ENCODE assay signal across 10 cellular contexts in genomic region chr11:65308281-65308891, GRCh38. TPM values are rescaled to one million over a fixed set of nuclear protein-coding genes. Genes with fewer than 3 reads are reported as not detected.
DNase-seq lines count a peak whose midpoint lies in the region; ATAC-seq, FAIRE-seq and TF ChIP-seq lines count a peak whose summit lies in the region.
"Had no signal": no experiment of that assay in that cellular context is flagged by ENCODE, and none has a peak within 500 bp of the region (broad histone marks: within the 10 kb centered on the region; RNA-seq: fewer than 3 reads in every experiment).

No MANE protein-coding gene starts in this region.

- H2BK15ac ChIP-seq in H1 (ENCODE audit: low read length), result no peak overlapping the region

- H3K4me3 ChIP-seq in mammary epithelial cell (replicated peaks in 1 of 3; ENCODE audit: insufficient read depth in 1 of 3, low read depth in 2 of 3, low read length in 3 of 3), result no peak overlapping the region
- no peak overlapping the region for H3K4me3 ChIP-seq in H1 (ENCODE audit: extremely low read depth in 1 of 4, insufficient read depth in 2 of 4, low read depth in 3 of 4, low read length in 4 of 4)
- H3K4me3 ChIP-seq in mucosa of rectum (ENCODE audit: low read length in 2 of 2), result no peak overlapping the region
- no peak overlapping the region for H3K4me3 ChIP-seq in urinary bladder (ENCODE audit: low read depth, low read length)
- no peak overlapping the region for H3K4me3 ChIP-seq in esophagus squamous epithelium

- peaks cover 4% of the 10 kb centered on the region; the same call in 1 of the 2 replicates for H3K23me2 ChIP-seq in H1 (ENCODE audit: low read depth, low read length)

- no peak overlapping the region for H4K91ac ChIP-seq in H1 (replicated peaks; ENCODE audit: insufficient read length, low read length)

- H3K79me2 ChIP-seq in mammary epithelial cell (ENCODE audit: insufficient read depth, low read length) (no peaks in the 10 kb centered on the region), H1 (ENCODE audit: control insufficient read depth in 1 of 2, insufficient read depth in 2 of 2, low read length in 2 of 2) (no peaks in the 10 kb centered on the region)

- H2AK5ac ChIP-seq in H1 (ENCODE audit: low read depth, low read length), result no peak overlapping the region

- H2AFZ ChIP-seq in mammary epithelial cell (ENCODE audit: low read depth, low read length) (no peak overlapping the region), H1 (ENCODE audit: low read length) (no peak overlapping the region)

- 16% methylated on average over 5 of the region's 7 CpGs for WGBS in mammary epithelial cell (ENCODE audit: low coverage, missing lambda C conversion rate)
- 72% methylated on average over 6 of the region's 7 CpGs; no CpG with 5 or more reads in 1 of the 2 experiments for WGBS in H1 (ENCODE audit: extremely low coverage in 1 of 2, insufficient coverage in 1 of 2, insufficient read length in 1 of 2, insufficient replicate concordance in 2 of 2, low coverage in 1 of 2, low lambda C conversion rate in 2 of 2, missing lambda C conversion rate in 1 of 2), 2 experiments
- 47% methylated on average over 7 of the region's 7 CpGs for WGBS in urinary bladder
- 20 to 36% methylated on average over 1 to 4 of the region's 7 CpGs for WGBS in esophagus squamous epithelium, 2 donors

- no peak overlapping the region for H3K4ac ChIP-seq in H1 (replicated peaks; ENCODE audit: insufficient read length, low read depth, low read length)

- BruUV-seq in MCF 10A (replicated peaks; lab: Mats Ljungman, UMichigan) (no TSS peak), mammary epithelial cell (replicated peaks; lab: Mats Ljungman, UMichigan) (no TSS peak)

- in situ Hi-C loops in mammary epithelial cell (cut with MboI; ENCODE audit: low sequenced_read_pairs in 2 of 2), result no loop called here

- H3K27ac ChIP-seq in mammary epithelial cell (ENCODE audit: insufficient read depth, low read depth, low read length) (no peak overlapping the region), H1 (ENCODE audit: low read depth, low read length) (no peak overlapping the region), mucosa of rectum (ENCODE audit: low read depth in 2 of 2, low read length in 2 of 2) (peak overlapping the region; percentile 5 to 16), urinary bladder (ENCODE audit: low read depth) (peak overlapping the region; percentile 60), esophagus squamous epithelium (peak overlapping the region in 2 of 4 donors; percentile 21 to 72)

- no peak overlapping the region for H3K18ac ChIP-seq in H1 (ENCODE audit: extremely low read depth, low read length)

- no peak overlapping the region for H4K5ac ChIP-seq in H1 (ENCODE audit: insufficient read length, low read depth, low read length)

- H2BK120ac ChIP-seq in H1 (replicated peaks; ENCODE audit: low read depth, low read length), result no peak overlapping the region

- ATAC-seq in HG02798 (IDR thresholded peaks at IDR 0.05; ENCODE audit: poor library complexity, unreplicated experiment), result no peak

- no peak for FAIRE-seq in H1 (lab: Jason Lieb, UNC)

- no peak overlapping the region for H3K56ac ChIP-seq in H1 (replicated peaks; ENCODE audit: insufficient read length, low read depth, low read length)

- H3K9me3 Mint-ChIP-seq in MCF 10A (ENCODE audit: unreplicated experiment), result no peaks in the 10 kb centered on the region

- H3K27me3 ChIP-seq in mammary epithelial cell (ENCODE audit: insufficient read depth, low read length) (no peaks in the 10 kb centered on the region), H1 (replicated peaks in 1 of 4; ENCODE audit: control insufficient read depth in 3 of 4, extremely low read depth in 1 of 4, insufficient read depth in 3 of 4, low read length in 3 of 4) (peaks cover 0 to 6% (median 4%) of the 10 kb centered on the region in 4 experiments; a peak in 4 of 7 replicates), mucosa of rectum (ENCODE audit: control insufficient read depth in 2 of 2, insufficient read depth in 2 of 2, low read length in 2 of 2) (no peaks in the 10 kb centered on the region), esophagus squamous epithelium (peaks cover 0 to 3% (median 0%) of the 10 kb centered on the region in 4 donors)

- H3K79me1 ChIP-seq in H1 (ENCODE audit: low read depth, low read length), result no peaks in the 10 kb centered on the region; the same call in 1 of the 2 replicates

- no peak overlapping the region for H3K9ac ChIP-seq in mammary epithelial cell (ENCODE audit: insufficient read depth, low read length)
- no peak overlapping the region for H3K9ac ChIP-seq in H1 (replicated peaks in 1 of 4; ENCODE audit: extremely low read depth in 1 of 4, low read depth in 3 of 4, low read length in 3 of 4)
- no peak overlapping the region for H3K9ac ChIP-seq in mucosa of rectum (ENCODE audit: low read depth in 1 of 2, low read length in 2 of 2)

- no peak for TF ChIP-seq RAD21 in H1 (IDR thresholded peaks at IDR 0.05 in 1 of 2, conservative IDR thresholded peaks at IDR 0.05 in 1 of 2; ENCODE audit: low read depth in 2 of 2, low read length in 2 of 2)

- H3K4me2 ChIP-seq in mammary epithelial cell (ENCODE audit: insufficient read depth, low read depth, low read length), result no peak overlapping the region
- H3K4me2 ChIP-seq in H1 (ENCODE audit: insufficient read depth in 1 of 2, low read depth in 2 of 2, low read length in 2 of 2), result no peak overlapping the region

- dilution Hi-C loops in mammary epithelial cell (cut with HindIII; ENCODE audit: low sequenced_read_pairs), result loop anchor here (5.0 kb wide), 1 partner anchor 71 kb away; no protein-coding TSS in a partner anchor

- no peak overlapping the region for H3K4me3 Mint-ChIP-seq in MCF 10A (ENCODE audit: unreplicated experiment)

- TF ChIP-seq POLR2A in H1 (IDR thresholded peaks at IDR 0.05; ENCODE audit: control extremely low read depth in 1 of 2, low read depth in 2 of 2, low read length in 2 of 2) (no peak), esophagus squamous epithelium (IDR thresholded peaks at IDR 0.05) (no peak)

- TF ChIP-seq CTCF in MCF 10A (IDR thresholded peaks at IDR 0.05; ENCODE audit: unreplicated experiment), result no peak
- TF ChIP-seq CTCF in mammary epithelial cell (conservative IDR thresholded peaks at IDR 0.05 in 1 of 2, IDR thresholded peaks at IDR 0.05 in 1 of 2; ENCODE audit: extremely low read depth in 1 of 2, insufficient read depth in 1 of 2, low read depth in 1 of 2, low read length in 2 of 2), result no peak
- TF ChIP-seq CTCF in H1 (IDR thresholded peaks at IDR 0.05; ENCODE audit: control extremely low read depth in 1 of 3, insufficient read depth in 1 of 3, low read depth in 1 of 3, low read length in 3 of 3), result no peak
- TF ChIP-seq CTCF in esophagus squamous epithelium (IDR thresholded peaks at IDR 0.05), result no peak

- H4K20me1 ChIP-seq in mammary epithelial cell (ENCODE audit: insufficient read depth, low read length) (no peaks in the 10 kb centered on the region), H1 (replicated peaks in 1 of 2; ENCODE audit: control insufficient read depth in 1 of 2, insufficient read depth in 2 of 2, low read length in 2 of 2) (peaks cover 0 to 11% of the 10 kb centered on the region in 2 experiments)

- H3K4me1 ChIP-seq in mammary epithelial cell (ENCODE audit: insufficient read depth, low read length) (no peaks in the 10 kb centered on the region), H1 (replicated peaks in 1 of 4; ENCODE audit: control insufficient read depth in 3 of 4, insufficient read depth in 4 of 4, low read length in 3 of 4) (peaks cover 0 to 4% (median 0%) of the 10 kb centered on the region in 4 experiments; a peak in 2 of 7 replicates), mucosa of rectum (ENCODE audit: control insufficient read depth in 2 of 2, insufficient read depth in 2 of 2, low read length in 2 of 2) (peaks cover 15 to 27% of the 10 kb centered on the region in 2 donors), urinary bladder (ENCODE audit: insufficient read depth) (no peaks in the 10 kb centered on the region), esophagus squamous epithelium (peaks cover 9 to 76% (median 34%) of the 10 kb centered on the region in 3 donors)

- H3K36me3 Mint-ChIP-seq in MCF 10A (ENCODE audit: insufficient read depth, unreplicated experiment), result no peaks in the 10 kb centered on the region

- DNase-seq in MCF 10A (ENCODE audit: unreplicated experiment) (peak; percentile 57), mammary epithelial cell (no peak), H1 (ENCODE audit: low read depth in 1 of 2, low spot score in 2 of 2) (no peak), esophagus squamous epithelium (lab: John Stamatoyannopoulos, UW) (no peak)
- DNase-seq in activated CD4-positive, alpha-beta T cell treated with anti-CD3 and anti-CD28 coated beads, Interleukin-2, amount 50 U/mL, for 1 hour, result no peak
- DNase-seq: activated CD8-positive, alpha-beta memory T cell treated with anti-CD3 and anti-CD28 coated beads for 24 hours; midbrain had no signal

- no peaks in the 10 kb centered on the region for H3K9me3 ChIP-seq in mammary epithelial cell (replicated peaks; ENCODE audit: insufficient read depth, low read length)
- no peaks in the 10 kb centered on the region for H3K9me3 ChIP-seq in H1 (ENCODE audit: insufficient read depth in 2 of 2, low read depth in 1 of 2, low read length in 1 of 2)
- H3K9me3 ChIP-seq in mucosa of rectum (ENCODE audit: control insufficient read depth in 2 of 2, low read length in 2 of 2), result no peaks in the 10 kb centered on the region
- H3K9me3 ChIP-seq in esophagus squamous epithelium, result no peaks in the 10 kb centered on the region

- H2BK12ac ChIP-seq in H1 (ENCODE audit: low read depth, low read length), result no peak overlapping the region

- POLR2A ChIA-PET in MCF 10A (lab: Yijun Ruan, JAX) (no interaction called here), H1 (lab: Charles Lee; ENCODE audit: partially characterized antibody) (interaction anchor here (0.8 to 14.1 kb wide), 4 partner anchors 6 to 21 kb away, joined by 3 to 208 read pairs (median 51); partner anchors contain the start of genes CDC42EP2 and DPF2)

- H2BK5ac ChIP-seq in H1 (ENCODE audit: low read depth, low read length), result no peak overlapping the region

- no peak overlapping the region for H3K23ac ChIP-seq in H1 (ENCODE audit: insufficient read length)

- H3K27ac Mint-ChIP-seq in MCF 10A (ENCODE audit: low read depth, unreplicated experiment), result no peak overlapping the region

- no peak overlapping the region for H4K8ac ChIP-seq in H1 (ENCODE audit: extremely low read depth, insufficient read depth, low read length)

- no peaks in the 10 kb centered on the region for H3K27me3 Mint-ChIP-seq in MCF 10A (ENCODE audit: insufficient read depth, unreplicated experiment)

- H2BK20ac ChIP-seq in H1 (ENCODE audit: low read length), result no peak overlapping the region

- intact Hi-C loops in MCF 10A (cut with micrococcal nuclease), result no loop called here
- intact Hi-C loops in mammary epithelial cell (cut with micrococcal nuclease), result no loop called here
- intact Hi-C loops in esophagus squamous epithelium (cut with DNase I), result no loop called here

- peaks cover 32% of the 10 kb centered on the region for H3K4me1 Mint-ChIP-seq in MCF 10A (ENCODE audit: insufficient read depth, unreplicated experiment)

- H3K36me3 ChIP-seq in mammary epithelial cell (ENCODE audit: insufficient read depth, low read length) (no peaks in the 10 kb centered on the region), H1 (ENCODE audit: control insufficient read depth in 2 of 4, insufficient read depth in 4 of 4, low read length in 3 of 4) (peaks cover 0 to 4% (median 0%) of the 10 kb centered on the region in 4 experiments; a peak in 2 of 8 replicates), mucosa of rectum (ENCODE audit: control insufficient read depth in 2 of 2, insufficient read depth in 2 of 2, low read length in 2 of 2) (peaks cover 0 to 2% of the 10 kb centered on the region in 2 donors), urinary bladder (ENCODE audit: insufficient read depth) (no peaks in the 10 kb centered on the region), esophagus squamous epithelium (no peaks in the 10 kb centered on the region)

- CTCF ChIA-PET in MCF 10A (lab: Yijun Ruan, JAX) (interaction anchor here (1.4 kb wide), 1 partner anchor 33 kb away, joined by 5 read pairs; no protein-coding TSS in a partner anchor), mammary epithelial cell (lab: Charles Lee; ENCODE audit: low non-redundant PET) (no interaction called here), H1 (lab: Charles Lee; ENCODE audit: partially characterized antibody) (interaction anchor here (45.6 to 52.8 kb wide), 2 partner anchors 6 to 22 kb away, joined by 1179 read pairs; partner anchors contain the start of genes CDC42EP2 and DPF2)

- TF ChIP-seq EP300 in H1 (IDR thresholded peaks at IDR 0.05; ENCODE audit: borderline replicate concordance in 1 of 2, low read depth in 2 of 2, low read length in 2 of 2), result no peak

- H3K14ac ChIP-seq in H1 (ENCODE audit: insufficient read length), result no peak overlapping the region

RNA-seq across cellular contexts. Expression of gene CDC42EP2, which starts 6.3 kb away (rescaled TPM):
- 24.5 and 35.0 TPM in 2 replicates for total RNA-seq in MCF 10A (2022)
- total RNA-seq in mammary epithelial cell, result 10 to 100 TPM in 1 of 2 donors, 1 to 10 TPM in 1; 6.8 to 24.8 TPM
- 21.8 TPM for polyA plus RNA-seq in mammary epithelial cell
- polyA minus RNA-seq in mammary epithelial cell, result 41.6 TPM
- 11.7 and 11.8 TPM in 2 replicates for total RNA-seq in H1 (2021; fragmentation: NEBNext Ultra II Directional; extraction: Animal tissue kit (Norgen Biotek cat#: 25700))
- 13.3 and 19.4 TPM in 2 replicates for polyA plus RNA-seq in H1 (2011; rRNA removed)
- 4.6 TPM for polyA plus RNA-seq in H1 (2011; cell fraction: cytosol; rRNA removed)
- 14.3 TPM for polyA plus RNA-seq in H1 (2011; cell fraction: nucleus; rRNA removed)
- 10.0 to 13.0 TPM (median 12.5 TPM) in 4 replicates for polyA plus RNA-seq in H1 (2012, experiment 1 of 2)
- polyA plus RNA-seq in H1 (2012, experiment 2 of 2), result 11.2 TPM
- polyA plus RNA-seq in H1 (2013, experiment 1 of 2), result 11.6 TPM
- polyA plus RNA-seq in H1 (2013, experiment 2 of 2), result 13.0 TPM
- polyA minus RNA-seq in H1 (2011; rRNA and poly(A)+ RNA removed), result 5.2 and 18.4 TPM in 2 replicates
- 5.3 TPM for polyA minus RNA-seq in H1 (2011; cell fraction: cytosol; rRNA and poly(A)+ RNA removed)
- 21.8 TPM for polyA minus RNA-seq in H1 (2011; cell fraction: nucleus; rRNA and poly(A)+ RNA removed)
- 17.6 TPM for total RNA-seq in urinary bladder
- polyA plus RNA-seq in urinary bladder, result 30.1 TPM
- total RNA-seq in esophagus squamous epithelium, result 10 to 100 TPM in 1 of 4 donors, 1 to 10 TPM in 2, under 1 TPM in 1; 0.76 to 11.4 (median 5.6) TPM

RNA-seq across cellular contexts. Expression of gene DPF2, which starts 25.3 kb away (rescaled TPM):
- total RNA-seq in MCF 10A (2022) (83.9 and 86.6 TPM in 2 replicates), mammary epithelial cell (10 to 100 TPM; 31.0 to 54.6 TPM), urinary bladder (29.3 TPM), esophagus squamous epithelium (10 to 100 TPM; 18.7 to 35.3 (median 23.8) TPM)
- polyA plus RNA-seq in mammary epithelial cell (32.7 TPM), H1 (2011; rRNA removed) (53.6 and 88.1 TPM in 2 replicates), urinary bladder (55.2 TPM)
- 80.0 TPM for polyA minus RNA-seq in mammary epithelial cell
- total RNA-seq in H1 (2021; fragmentation: NEBNext Ultra II Directional; extraction: Animal tissue kit (Norgen Biotek cat#: 25700)), result 67.2 and 79.2 TPM in 2 replicates
- polyA plus RNA-seq in H1 (2011; cell fraction: cytosol; rRNA removed), result 54.2 TPM
- 92.9 TPM for polyA plus RNA-seq in H1 (2011; cell fraction: nucleus; rRNA removed)
- polyA plus RNA-seq in H1 (2012, experiment 1 of 2), result 54.9 to 59.5 TPM (median 58.3 TPM) in 4 replicates
- polyA plus RNA-seq in H1 (2012, experiment 2 of 2), result 59.4 TPM
- polyA plus RNA-seq in H1 (2013, experiment 1 of 2), result 59.5 TPM
- polyA plus RNA-seq in H1 (2013, experiment 2 of 2), result 55.5 TPM
- 39.9 and 69.2 TPM in 2 replicates for polyA minus RNA-seq in H1 (2011; rRNA and poly(A)+ RNA removed)
- 31.1 TPM for polyA minus RNA-seq in H1 (2011; cell fraction: cytosol; rRNA and poly(A)+ RNA removed)
- 38.0 TPM for polyA minus RNA-seq in H1 (2011; cell fraction: nucleus; rRNA and poly(A)+ RNA removed)

RNA-seq across cellular contexts. Expression of gene TIGD3, which starts 46.2 kb away (rescaled TPM):
- total RNA-seq in MCF 10A (2022), result 0.14 TPM in 1 of 2 replicates, not detected in the other
- total RNA-seq in mammary epithelial cell, result not detected
- polyA plus RNA-seq in mammary epithelial cell, result 0.03 TPM
- polyA minus RNA-seq in mammary epithelial cell, result not detected
- total RNA-seq in H1 (2021; fragmentation: NEBNext Ultra II Directional; extraction: Animal tissue kit (Norgen Biotek cat#: 25700)), result 0.88 and 1.3 TPM in 2 replicates
- 1.1 TPM in 2 replicates for polyA plus RNA-seq in H1 (2011; rRNA removed)
- 1.3 TPM for polyA plus RNA-seq in H1 (2011; cell fraction: cytosol; rRNA removed)
- 1.4 TPM for polyA plus RNA-seq in H1 (2011; cell fraction: nucleus; rRNA removed)
- polyA plus RNA-seq in H1 (2012, experiment 1 of 2), result 0.97 to 1.5 TPM (median 1.1 TPM) in 4 replicates
- 1.4 TPM for polyA plus RNA-seq in H1 (2012, experiment 2 of 2)
- 1.1 TPM for polyA plus RNA-seq in H1 (2013, experiment 1 of 2)
- polyA plus RNA-seq in H1 (2013, experiment 2 of 2), result 1.2 TPM
- 0.61 and 0.88 TPM in 2 replicates for polyA minus RNA-seq in H1 (2011; rRNA and poly(A)+ RNA removed)
- polyA minus RNA-seq in H1 (2011; cell fraction: cytosol; rRNA and poly(A)+ RNA removed), result 1.2 TPM
- polyA minus RNA-seq in H1 (2011; cell fraction: nucleus; rRNA and poly(A)+ RNA removed), result 2.3 TPM
- 0.11 TPM for total RNA-seq in urinary bladder
- polyA plus RNA-seq in urinary bladder, result 0.16 TPM
- 1 to 10 TPM in 1 of 4 donors, under 1 TPM in 3; 0.13 to 1.3 (median 0.56) TPM for total RNA-seq in esophagus squamous epithelium

RNA-seq across cellular contexts. Expression of gene POLA2, which starts 46.6 kb away (rescaled TPM):
- total RNA-seq in MCF 10A (2022) (8.8 and 10.3 TPM in 2 replicates), mammary epithelial cell (10 to 100 TPM in 1 of 2 donors, 1 to 10 TPM in 1; 7.7 to 21.8 TPM), urinary bladder (10.3 TPM), esophagus squamous epithelium (10 to 100 TPM in 2 of 4 donors, 1 to 10 TPM in 2; 3.1 to 14.1 (median 10.4) TPM)
- polyA plus RNA-seq in mammary epithelial cell (38.8 TPM), H1 (2011; rRNA removed) (48.1 and 55.9 TPM in 2 replicates), urinary bladder (10.7 TPM)
- polyA minus RNA-seq in mammary epithelial cell, result 62.1 TPM
- 31.2 and 34.6 TPM in 2 replicates for total RNA-seq in H1 (2021; fragmentation: NEBNext Ultra II Directional; extraction: Animal tissue kit (Norgen Biotek cat#: 25700))
- polyA plus RNA-seq in H1 (2011; cell fraction: cytosol; rRNA removed), result 49.0 TPM
- 52.8 TPM for polyA plus RNA-seq in H1 (2011; cell fraction: nucleus; rRNA removed)
- polyA plus RNA-seq in H1 (2012, experiment 1 of 2), result 28.2 to 35.6 TPM (median 32.2 TPM) in 4 replicates
- 17.1 TPM for polyA plus RNA-seq in H1 (2012, experiment 2 of 2)
- polyA plus RNA-seq in H1 (2013, experiment 1 of 2), result 13.1 TPM
- polyA plus RNA-seq in H1 (2013, experiment 2 of 2), result 10.8 TPM
- 95.6 and 117 TPM in 2 replicates for polyA minus RNA-seq in H1 (2011; rRNA and poly(A)+ RNA removed)
- 36.3 TPM for polyA minus RNA-seq in H1 (2011; cell fraction: cytosol; rRNA and poly(A)+ RNA removed)
- polyA minus RNA-seq in H1 (2011; cell fraction: nucleus; rRNA and poly(A)+ RNA removed), result 67.8 TPM

Comparison
In these comparisons a context has a peak if more than half of its experiments do, and no peak if none do; other contexts are left out.
1. H3K27ac ChIP-seq: peak in mucosa of rectum (2 of 2) and urinary bladder (single experiment); none in mammary epithelial cell (single experiment) and H1 (single experiment).